In genomic region chr6:78835817-78836216, GRCh38 we compare ENCODE assay signal across 1 cellular context.
TF ChIP-seq lines count a peak whose summit lies in the region.

No MANE protein-coding gene starts in this region.

TF ChIP-seq in neural cell, 6 proteins besides CTCF, POLR2A, EP300 and RAD21 (continued from another document):
- no peak for TF ChIP-seq REST (IDR thresholded peaks at IDR 0.05; ENCODE audit: borderline replicate concordance)
